12 cellular contexts compared by ENCODE assay signal in genomic region chr11:113249491-113249763, GRCh38.
DNase-seq lines count a peak whose midpoint lies in the region; ATAC-seq and TF ChIP-seq lines count a peak whose summit lies in the region.
"Had no signal": no experiment of that assay in that cellular context is flagged by ENCODE, and none has a peak within 500 bp of the region (broad histone marks: within the 10 kb centered on the region; RNA-seq: fewer than 3 reads in every experiment).

No MANE protein-coding gene starts in this region.

- H2BK15ac ChIP-seq in H9 (ENCODE audit: low read depth, low read length): no peak overlapping the region

- H3K56ac ChIP-seq in H9 (ENCODE audit: insufficient read length, low read depth, low read length): no peak overlapping the region

- H2AK5ac ChIP-seq in H9 (ENCODE audit: insufficient read length, low read length): no peak overlapping the region

- no peak overlapping the region for H3K27ac ChIP-seq in BLaER1
- no peak overlapping the region for H3K27ac ChIP-seq in H9 (ENCODE audit: insufficient read length, low read depth, low read length)

- H3K4ac ChIP-seq in H9 (ENCODE audit: low read depth, low read length): no peak overlapping the region

- H2BK5ac ChIP-seq in H9 (ENCODE audit: insufficient read length, low read length): no peak overlapping the region

- no peak overlapping the region for H2BK20ac ChIP-seq in H9 (ENCODE audit: low read depth, low read length, poor library complexity, severe bottlenecking)

- H3K4me3 ChIP-seq in BLaER1: no peak overlapping the region

- no CpG with 5 or more reads among the region's 2 CpGs for WGBS in H9 (ENCODE audit: extremely low coverage, insufficient read length, low lambda C conversion rate)

- no peak overlapping the region for H2BK12ac ChIP-seq in H9 (ENCODE audit: insufficient read length, low read depth, low read length)

- no peaks in the 10 kb centered on the region for H3K23me2 ChIP-seq in H9 (ENCODE audit: insufficient read length, low read depth, low read length, poor library complexity, severe bottlenecking)

- no peaks in the 10 kb centered on the region; the same call in 1 of the 2 replicates for H3K27me3 Mint-ChIP-seq in H9 (ENCODE audit: low read depth)
- no peaks in the 10 kb centered on the region for H3K27me3 Mint-ChIP-seq in natural killer cell treated with Interleukin-12 subunit alpha and Interleukin-12 subunit beta and Interleukin-15 and Interleukin-18, amount 100 ng/mL, for 72 hours

- H3T11ph ChIP-seq in H9 (ENCODE audit: low read length): no peak overlapping the region

- peak; percentile 57 for TF ChIP-seq CTCF in H9 (conservative IDR thresholded peaks at IDR 0.05)

- H4K8ac ChIP-seq in H9 (replicated peaks; ENCODE audit: insufficient read length, low read depth, low read length): no peak overlapping the region

- no peaks in the 10 kb centered on the region for H3K36me3 ChIP-seq in BLaER1

- no peak overlapping the region for H3K23ac ChIP-seq in H9 (ENCODE audit: insufficient read length, low read depth, low read length)

- no peak overlapping the region for H3K4me3 Mint-ChIP-seq in H9
- H3K4me3 Mint-ChIP-seq in natural killer cell treated with Interleukin-12 subunit alpha and Interleukin-12 subunit beta and Interleukin-15 and Interleukin-18, amount 100 ng/mL, for 72 hours: no peak overlapping the region
- H3K4me3 Mint-ChIP-seq: T-helper 2 cell treated with Interferon-gamma antibody and Interleukin-4, amounts not matched to agents 5 μg/mL and 100 μg/mL, for 36 hours had no signal

- H3K4me1 ChIP-seq in BLaER1 (peaks cover 36% of the 10 kb centered on the region), H9 (ENCODE audit: insufficient read depth, low read length) (no peaks in the 10 kb centered on the region; the same call in 1 of the 2 replicates)

- H4K20me1 ChIP-seq in BLaER1: no peaks in the 10 kb centered on the region
- no peaks in the 10 kb centered on the region for H4K20me1 ChIP-seq in H9 (ENCODE audit: control insufficient read depth, insufficient read depth, insufficient read length)

- no peak overlapping the region for H3K27ac Mint-ChIP-seq in H9
- H3K27ac Mint-ChIP-seq in natural killer cell treated with Interleukin-12 subunit alpha and Interleukin-12 subunit beta and Interleukin-15 and Interleukin-18, amount 100 ng/mL, for 72 hours: no peak overlapping the region
- H3K27ac Mint-ChIP-seq: T-helper 2 cell treated with Interferon-gamma antibody and Interleukin-4, amounts not matched to agents 5 μg/mL and 100 μg/mL, for 36 hours had no signal

- peak; percentile 57; the same call in 1 of the 3 replicates for ATAC-seq in SK-N-SH treated with all-trans-retinoic acid at 6 μM for 48 hours
- ATAC-seq in natural killer cell treated with Interleukin-12 subunit alpha and Interleukin-12 subunit beta and Interleukin-15 and Interleukin-18, amount 100 ng/mL, for 72 hours: no peak
- ATAC-seq in GM19023 (IDR thresholded peaks at IDR 0.05; ENCODE audit: unreplicated experiment): no peak
- ATAC-seq in GM18520 (IDR thresholded peaks at IDR 0.05; ENCODE audit: unreplicated experiment): no peak

- no peaks in the 10 kb centered on the region for H3K79me2 ChIP-seq in H9 (ENCODE audit: insufficient read depth, low read length)

- no peaks in the 10 kb centered on the region for H3K27me3 ChIP-seq in BLaER1
- no peaks in the 10 kb centered on the region for H3K27me3 ChIP-seq in H9 (ENCODE audit: insufficient read depth, low read length)

- H3K4me2 ChIP-seq in BLaER1 (peak overlapping the region; percentile 61), H9 (ENCODE audit: insufficient read depth, insufficient read length, low read length) (no peak overlapping the region)

- H3K9me3 ChIP-seq in BLaER1: no peaks in the 10 kb centered on the region
- no peaks in the 10 kb centered on the region for H3K9me3 ChIP-seq in H9 (ENCODE audit: control insufficient read depth, low read depth, low read length)

- no peak overlapping the region for H2BK120ac ChIP-seq in H9 (ENCODE audit: low read depth, low read length, poor library complexity, severe bottlenecking)

- H3K4me1 Mint-ChIP-seq in H9: peaks cover 17 to 18% of the 10 kb centered on the region in 2 experiments
- H3K4me1 Mint-ChIP-seq in natural killer cell treated with Interleukin-12 subunit alpha and Interleukin-12 subunit beta and Interleukin-15 and Interleukin-18, amount 100 ng/mL, for 72 hours (ENCODE audit: low read depth in 2 of 2): peaks cover 5 to 7% of the 10 kb centered on the region in 2 donors

- no peaks in the 10 kb centered on the region for H3K79me1 ChIP-seq in H9 (ENCODE audit: insufficient read depth, low read depth, low read length, poor library complexity, severe bottlenecking)

- no peaks in the 10 kb centered on the region for H3K9me3 Mint-ChIP-seq in H9
- H3K9me3 Mint-ChIP-seq in natural killer cell treated with Interleukin-12 subunit alpha and Interleukin-12 subunit beta and Interleukin-15 and Interleukin-18, amount 100 ng/mL, for 72 hours: no peaks in the 10 kb centered on the region
- H3K9me3 Mint-ChIP-seq: T-helper 2 cell treated with Interferon-gamma antibody and Interleukin-4, amounts not matched to agents 5 μg/mL and 100 μg/mL, for 36 hours had no signal

- H3K9ac ChIP-seq in BLaER1 (no peak overlapping the region), H9 (ENCODE audit: extremely low read depth, insufficient read length, low read length) (no peak overlapping the region)

- no peak overlapping the region for H2AFZ ChIP-seq in H9 (ENCODE audit: low read length)

- H3K36me3 Mint-ChIP-seq in H9 (ENCODE audit: insufficient read depth in 1 of 3, low read depth in 3 of 3): no peaks in the 10 kb centered on the region
- H3K36me3 Mint-ChIP-seq in natural killer cell treated with Interleukin-12 subunit alpha and Interleukin-12 subunit beta and Interleukin-15 and Interleukin-18, amount 100 ng/mL, for 72 hours: peaks cover 9% of the 10 kb centered on the region

- H3K14ac ChIP-seq in H9 (ENCODE audit: insufficient read depth, low read length): no peak overlapping the region

- DNase-seq in H9: no peak
- peak; percentile 20 for DNase-seq in iris pigment epithelial cell (ENCODE audit: low read depth)
- DNase-seq in natural killer cell treated with Interleukin-12 subunit alpha and Interleukin-12 subunit beta and Interleukin-15 and Interleukin-18, amount 100 ng/mL, for 72 hours (ENCODE audit: low spot score): no peak
- no peak for DNase-seq in H4 (ENCODE audit: low spot score)
- DNase-seq: activated T-cell treated with anti-CD3 and anti-CD28 coated beads for 4 hours, cerebellar nuclear complex, NCI-H2171 treated with DMSO at 0.1 percent for 48 hours had no signal

- no peak overlapping the region for H4K91ac ChIP-seq in H9 (ENCODE audit: insufficient read length, low read depth, low read length)

- H3K18ac ChIP-seq in H9 (ENCODE audit: insufficient read length, low read depth, low read length): no peak overlapping the region

- no peak overlapping the region for H4K5ac ChIP-seq in H9 (ENCODE audit: insufficient read length, low read depth, low read length)

TF ChIP-seq in SK-N-SH treated with all-trans-retinoic acid at 6 μM for 48 hours, 23 proteins besides CTCF, POLR2A, EP300 and RAD21 (continues in another document):
- no peak for TF ChIP-seq SNAI2 (CRISPR knock-in tag; IDR thresholded peaks at IDR 0.05)
- no peak for TF ChIP-seq CREB5 (CRISPR knock-in tag; IDR thresholded peaks at IDR 0.05; ENCODE audit: low read depth)
- no peak for TF ChIP-seq ARNTL (CRISPR knock-in tag; IDR thresholded peaks at IDR 0.05; ENCODE audit: borderline replicate concordance, low read depth)
- TF ChIP-seq CSRNP3 (CRISPR knock-in tag; IDR thresholded peaks at IDR 0.05): no peak
- TF ChIP-seq ESRRG (CRISPR knock-in tag; IDR thresholded peaks at IDR 0.05): no peak
